ENCODE assay signal across 8 cellular contexts in genomic region chr2:10097352-10098148, GRCh38. TPM values are rescaled to one million over a fixed set of nuclear protein-coding genes. Genes with fewer than 3 reads are reported as not detected.
A peak's percentile ranks its signal among the peaks of the same experiment; 100 is the strongest.
DNase-seq lines count a peak whose midpoint lies in the region; ATAC-seq and TF ChIP-seq lines count a peak whose summit lies in the region.

No MANE protein-coding gene starts in this region.

- H3K4me1 ChIP-seq in effector memory CD4-positive, alpha-beta T cell (ENCODE audit: control insufficient read depth, insufficient read depth, low read length, poor library complexity, severe bottlenecking): no peaks in the 10 kb centered on the region

- TF ChIP-seq CTCF in AG04450 (IDR thresholded peaks at IDR 0.05; ENCODE audit: low read depth, low read length) (peak; percentile 95), GM12875 (IDR thresholded peaks at IDR 0.05; ENCODE audit: borderline replicate concordance, insufficient read depth, low read depth, low read length) (peak; percentile 98), fibroblast of mammary gland (conservative IDR thresholded peaks at IDR 0.05; ENCODE audit: control insufficient read depth, insufficient read depth, low read depth, low read length) (peak; percentile 93), nephron progenitor cell (IDR thresholded peaks at IDR 0.05) (peak; percentile 82)

- POLR2A ChIA-PET in AG04450 (lab: Yijun Ruan, JAX): interaction anchor here (0.7 to 1.1 kb wide), 3 partner anchors 18 to 40 kb away, joined by 3 to 4 read pairs (median 3); no protein-coding TSS in a partner anchor
- POLR2A ChIA-PET in activated CD4-positive, alpha-beta memory T cell treated with anti-CD3 and anti-CD28 coated beads for 36 hours (lab: Charles Lee): interaction anchor here (1.1 kb wide), 1 partner anchor 22 kb away, joined by 3 read pairs; no protein-coding TSS in a partner anchor

- CTCF ChIA-PET in AG04450 (lab: Charles Lee): interaction anchor here (0.5 to 4.8 kb wide), 26 partner anchors 10 to 541 kb away, joined by 3 to 99 read pairs (median 4); no protein-coding TSS in a partner anchor
- CTCF ChIA-PET in activated CD4-positive, alpha-beta memory T cell treated with anti-CD3 and anti-CD28 coated beads for 36 hours (lab: Charles Lee): interaction anchor here (0.7 to 5.1 kb wide), 29 partner anchors 8 to 338 kb away, joined by 3 to 125 read pairs (median 5); no protein-coding TSS in a partner anchor

- no peak overlapping the region for H3K27ac ChIP-seq in AG04450 (ENCODE audit: low read depth, low read length)
- no peak overlapping the region for H3K27ac ChIP-seq in effector memory CD4-positive, alpha-beta T cell (ENCODE audit: insufficient read depth, low read length, poor library complexity, severe bottlenecking)

- no peaks in the 10 kb centered on the region for H3K4me1 Mint-ChIP-seq in activated CD4-positive, alpha-beta memory T cell treated with anti-CD3 and anti-CD28 coated beads for 36 hours (ENCODE audit: low read depth)
- peaks cover 43% of the 10 kb centered on the region for H3K4me1 Mint-ChIP-seq in nephron progenitor cell

- intact Hi-C loops in activated CD4-positive, alpha-beta memory T cell treated with anti-CD3 and anti-CD28 coated beads for 36 hours (cut with micrococcal nuclease): loop anchor here (1.0 kb wide), 1 partner anchor 25 kb away; no protein-coding TSS in a partner anchor

- ATAC-seq in HG03095 (IDR thresholded peaks at IDR 0.05; ENCODE audit: unreplicated experiment): peak; percentile 70

- no peaks in the 10 kb centered on the region for H3K9me3 ChIP-seq in AG04450 (ENCODE audit: control insufficient read depth, insufficient read depth, low read length)
- H3K9me3 ChIP-seq in effector memory CD4-positive, alpha-beta T cell (ENCODE audit: control insufficient read depth, low read length): no peaks in the 10 kb centered on the region

- DNase-seq in AG04450 (ENCODE audit: low read depth, low spot score) (no peak), NCI-H345 (lab: John Stamatoyannopoulos, UW) (peak; percentile 89), fibroblast of mammary gland (ENCODE audit: low read depth) (peak; percentile 53), nephron progenitor cell (peak; percentile 71)
- peak; percentile 50 for DNase-seq in activated CD4-positive, alpha-beta memory T cell treated with anti-CD3 and anti-CD28 coated beads for 36 hours
- no peak for DNase-seq in effector memory CD4-positive, alpha-beta T cell

- no peaks in the 10 kb centered on the region for H3K36me3 Mint-ChIP-seq in activated CD4-positive, alpha-beta memory T cell treated with anti-CD3 and anti-CD28 coated beads for 36 hours
- no peaks in the 10 kb centered on the region for H3K36me3 Mint-ChIP-seq in nephron progenitor cell (ENCODE audit: low read depth)

- no peak overlapping the region for H3K4me3 ChIP-seq in AG04450 (ENCODE audit: low read depth, low read length)
- H3K4me3 ChIP-seq in GM12875 (ENCODE audit: low read depth, low read length): no peak overlapping the region
- no peak overlapping the region for H3K4me3 ChIP-seq in fibroblast of mammary gland (ENCODE audit: control insufficient read depth, low read depth, low read length)
- no peak overlapping the region for H3K4me3 ChIP-seq in effector memory CD4-positive, alpha-beta T cell (ENCODE audit: insufficient read depth, low read depth, low read length, poor library complexity, severe bottlenecking)

- H3K36me3 ChIP-seq in effector memory CD4-positive, alpha-beta T cell (ENCODE audit: control insufficient read depth, insufficient read depth, low read length): no peaks in the 10 kb centered on the region

- H3K27me3 ChIP-seq in AG04450 (ENCODE audit: control insufficient read depth, insufficient read depth, low read length): peaks cover 2% of the 10 kb centered on the region
- H3K27me3 ChIP-seq in effector memory CD4-positive, alpha-beta T cell (replicated peaks; ENCODE audit: control insufficient read depth, insufficient read depth, low read length, poor library complexity, severe bottlenecking): peaks cover 10% of the 10 kb centered on the region

- H3K27me3 Mint-ChIP-seq in activated CD4-positive, alpha-beta memory T cell treated with anti-CD3 and anti-CD28 coated beads for 36 hours: peaks cover 21% of the 10 kb centered on the region
- H3K27me3 Mint-ChIP-seq in nephron progenitor cell (ENCODE audit: low read depth, poor library complexity): peaks cover 14% of the 10 kb centered on the region

- H3K4me3 Mint-ChIP-seq in activated CD4-positive, alpha-beta memory T cell treated with anti-CD3 and anti-CD28 coated beads for 36 hours: no peak overlapping the region
- no peak overlapping the region for H3K4me3 Mint-ChIP-seq in nephron progenitor cell

- H3K9me3 Mint-ChIP-seq in activated CD4-positive, alpha-beta memory T cell treated with anti-CD3 and anti-CD28 coated beads for 36 hours: no peaks in the 10 kb centered on the region
- H3K9me3 Mint-ChIP-seq in nephron progenitor cell: peaks cover 3% of the 10 kb centered on the region

- H3K27ac Mint-ChIP-seq in activated CD4-positive, alpha-beta memory T cell treated with anti-CD3 and anti-CD28 coated beads for 36 hours: no peak overlapping the region
- peak overlapping the region; percentile 58 for H3K27ac Mint-ChIP-seq in nephron progenitor cell

RNA-seq across cellular contexts. Expression of gene CYS1, which starts 17.3 kb away (rescaled TPM):
- 0.12 and 0.24 TPM in 2 replicates for polyA plus RNA-seq in AG04450 (2011; rRNA removed)
- 0.13 and 0.28 TPM in 2 replicates for polyA minus RNA-seq in AG04450 (2011; rRNA and poly(A)+ RNA removed)
- under 1 TPM in 1 of 2 experiments, not detected in 1; 0.07 TPM for total RNA-seq in activated CD4-positive, alpha-beta memory T cell treated with anti-CD3 and anti-CD28 coated beads for 36 hours

RNA-seq across cellular contexts. Expression of gene RRM2, which starts 25.0 kb away (rescaled TPM):
- polyA plus RNA-seq in AG04450 (2011; rRNA removed): 13.7 and 21.7 TPM in 2 replicates
- polyA minus RNA-seq in AG04450 (2011; rRNA and poly(A)+ RNA removed): 11.1 and 20.5 TPM in 2 replicates
- total RNA-seq in activated CD4-positive, alpha-beta memory T cell treated with anti-CD3 and anti-CD28 coated beads for 36 hours: 100 to 1,000 TPM; 523 to 528 TPM

RNA-seq across cellular contexts. Expression of gene KLF11, which starts 54.2 kb away (rescaled TPM):
- polyA plus RNA-seq in AG04450 (2011; rRNA removed): 4.9 and 5.5 TPM in 2 replicates
- 6.3 and 12.2 TPM in 2 replicates for polyA minus RNA-seq in AG04450 (2011; rRNA and poly(A)+ RNA removed)
- 1 to 10 TPM; 5.6 to 6.1 TPM for total RNA-seq in activated CD4-positive, alpha-beta memory T cell treated with anti-CD3 and anti-CD28 coated beads for 36 hours

Comparison
In these comparisons a context has a peak if more than half of its experiments do, and no peak if none do; other contexts are left out.
1. DNase-seq: peak in NCI-H345 (single experiment), activated CD4-positive, alpha-beta memory T cell treated with anti-CD3 and anti-CD28 coated beads for 36 hours (single experiment), fibroblast of mammary gland (single experiment) and nephron progenitor cell (single experiment); none in AG04450 (single experiment) and effector memory CD4-positive, alpha-beta T cell (0 of 3).
2. Peak in every context shown above with its lines, with median percentiles within 50 percentile points of each other: CTCF ChIP-seq.